ENCODE assay signal across 8 cellular contexts in the genomic region with DNA sequence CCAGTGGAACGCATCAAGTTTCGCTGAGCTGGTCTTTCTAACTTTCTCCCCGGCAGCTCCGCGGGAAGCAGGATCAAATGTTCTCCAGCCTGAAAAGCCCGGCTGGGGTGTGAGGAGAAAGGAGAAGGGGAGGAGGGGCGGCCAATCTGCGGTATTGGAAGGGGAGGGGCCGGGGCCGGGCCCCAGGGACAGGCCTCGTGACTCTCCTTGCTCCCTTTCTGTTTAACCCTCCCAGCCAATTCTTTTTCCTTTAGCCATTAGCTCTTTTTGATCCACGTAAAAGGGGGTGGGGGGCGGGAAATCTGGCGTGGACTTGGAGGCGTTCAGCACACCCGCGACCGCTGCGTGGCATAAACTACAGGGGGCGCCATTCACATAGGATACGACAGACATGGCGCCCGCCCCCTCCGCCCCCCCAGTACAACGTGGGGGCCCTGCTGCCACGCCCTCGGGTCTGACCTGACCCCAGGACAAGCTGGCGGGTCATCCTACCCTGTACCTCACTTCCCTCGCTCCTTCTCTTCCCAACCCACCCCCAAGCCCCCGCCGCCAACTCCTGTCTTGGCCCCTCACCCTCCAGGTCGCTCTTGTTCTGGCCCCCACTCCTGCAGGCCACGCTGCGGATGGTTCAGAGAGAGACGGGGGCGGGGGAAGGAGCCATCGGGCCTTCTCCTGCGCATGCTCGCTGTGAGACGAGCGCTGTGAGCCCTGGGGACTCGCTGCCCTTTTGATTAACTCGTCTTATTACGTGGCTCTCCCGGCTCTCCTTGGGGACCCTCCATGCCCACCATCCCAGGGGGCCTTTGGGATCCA. TPM values are rescaled to one million over a fixed set of nuclear protein-coding genes. Genes with fewer than 3 reads are reported as not detected.
DNase-seq lines count a peak whose midpoint lies in the region; ATAC-seq and TF ChIP-seq lines count a peak whose summit lies in the region.

No MANE protein-coding gene starts in this region.

- H2AFZ ChIP-seq in parathyroid adenoma = peak overlapping the region; percentile 98

- ATAC-seq in HG02884 (IDR thresholded peaks at IDR 0.05; ENCODE audit: unreplicated experiment) = peak; percentile 59
- peak; percentile 70 for ATAC-seq in thoracic aorta (ENCODE audit: insufficient number of reproducible peaks, low FRiP score, low read depth)
- ATAC-seq in GM18858 (IDR thresholded peaks at IDR 0.05; ENCODE audit: unreplicated experiment) = no peak

- H3K36me3 ChIP-seq in cardiac muscle cell (no peaks in the 10 kb centered on the region), parathyroid adenoma (ENCODE audit: control insufficient read depth, insufficient read depth, low read length) (no peaks in the 10 kb centered on the region), thoracic aorta (no peaks in the 10 kb centered on the region)

- no peaks in the 10 kb centered on the region for H3K27me3 Mint-ChIP-seq in activated naive CD8-positive, alpha-beta T cell

- peak overlapping the region; percentile 82 for H3K4me3 Mint-ChIP-seq in activated naive CD8-positive, alpha-beta T cell

- H3K4me1 Mint-ChIP-seq in activated naive CD8-positive, alpha-beta T cell (ENCODE audit: low read depth) = peaks cover 11% of the 10 kb centered on the region

- no peaks in the 10 kb centered on the region for H3K79me2 ChIP-seq in parathyroid adenoma

- TF ChIP-seq CTCF in cardiac muscle cell (IDR thresholded peaks at IDR 0.05; ENCODE audit: low read depth, low read length) (peak; percentile 72), parathyroid adenoma (IDR thresholded peaks at IDR 0.05) (peak; percentile 77), thoracic aorta (IDR thresholded peaks at IDR 0.05) (peak; percentile 77)

- H3K9ac ChIP-seq in parathyroid adenoma = no peak overlapping the region

- H3K36me3 Mint-ChIP-seq in activated naive CD8-positive, alpha-beta T cell = no peaks in the 10 kb centered on the region

- peak overlapping the region; percentile 58 for H3K27ac Mint-ChIP-seq in activated naive CD8-positive, alpha-beta T cell

- H3K4me1 ChIP-seq in cardiac muscle cell (ENCODE audit: low read depth) (peaks cover 5% of the 10 kb centered on the region), parathyroid adenoma (peaks cover 16% of the 10 kb centered on the region), thoracic aorta (ENCODE audit: control insufficient read depth in 1 of 2, low read depth in 2 of 2) (peaks cover 5 to 8% of the 10 kb centered on the region in 2 donors)

- DNase-seq in EL (peak; percentile 86), SK-N-DZ (ENCODE audit: low spot score) (peak; percentile 92), cardiac muscle cell (ENCODE audit: low read depth in 1 of 2, low spot score in 1 of 2) (peak; percentile 90 to 92), thoracic aorta (ENCODE audit: low spot score) (peak; percentile 66)

- H3K9me3 ChIP-seq in cardiac muscle cell (ENCODE audit: low read depth) (no peaks in the 10 kb centered on the region), parathyroid adenoma (ENCODE audit: control insufficient read depth, low read length) (no peaks in the 10 kb centered on the region), thoracic aorta (no peaks in the 10 kb centered on the region)

- H3K27ac ChIP-seq in cardiac muscle cell (peak overlapping the region; percentile 71), parathyroid adenoma (peak overlapping the region; percentile 89), thoracic aorta (peak overlapping the region; percentile 72 to 80)

- H3K4me3 ChIP-seq in cardiac muscle cell (peak overlapping the region; percentile 32), parathyroid adenoma (ENCODE audit: low read depth, low read length) (peak overlapping the region; percentile 52), thoracic aorta (peak overlapping the region; percentile 72)

- no peaks in the 10 kb centered on the region for H3K9me3 Mint-ChIP-seq in activated naive CD8-positive, alpha-beta T cell (ENCODE audit: low read depth)

- H3K4me2 ChIP-seq in parathyroid adenoma (ENCODE audit: low read length) = peak overlapping the region; percentile 63

- H3K27me3 ChIP-seq in cardiac muscle cell (peaks cover 11% of the 10 kb centered on the region), parathyroid adenoma (ENCODE audit: control insufficient read depth, insufficient read depth, low read length) (no peaks in the 10 kb centered on the region), thoracic aorta (replicated peaks; ENCODE audit: insufficient read depth) (no peaks in the 10 kb centered on the region)

RNA-seq across cellular contexts. Expression of a gene that starts 7.8 kb away (rescaled TPM):
- polyA plus RNA-seq in SK-N-DZ (2014; cell fraction: cytosol; rRNA removed) = 0.07 and 0.12 TPM in 2 replicates
- 0.25 and 0.95 TPM in 2 replicates for polyA plus RNA-seq in SK-N-DZ (2014; cell fraction: nucleus; rRNA removed)
- total RNA-seq in cardiac muscle cell (2.1 and 4.0 TPM in 2 replicates), thoracic aorta (1 to 10 TPM; 6.8 to 7.3 TPM)
- polyA plus RNA-seq in cardiac muscle cell = 1.7 and 2.1 TPM in 2 replicates
